1 cellular context compared by ENCODE assay signal in the genomic region with DNA sequence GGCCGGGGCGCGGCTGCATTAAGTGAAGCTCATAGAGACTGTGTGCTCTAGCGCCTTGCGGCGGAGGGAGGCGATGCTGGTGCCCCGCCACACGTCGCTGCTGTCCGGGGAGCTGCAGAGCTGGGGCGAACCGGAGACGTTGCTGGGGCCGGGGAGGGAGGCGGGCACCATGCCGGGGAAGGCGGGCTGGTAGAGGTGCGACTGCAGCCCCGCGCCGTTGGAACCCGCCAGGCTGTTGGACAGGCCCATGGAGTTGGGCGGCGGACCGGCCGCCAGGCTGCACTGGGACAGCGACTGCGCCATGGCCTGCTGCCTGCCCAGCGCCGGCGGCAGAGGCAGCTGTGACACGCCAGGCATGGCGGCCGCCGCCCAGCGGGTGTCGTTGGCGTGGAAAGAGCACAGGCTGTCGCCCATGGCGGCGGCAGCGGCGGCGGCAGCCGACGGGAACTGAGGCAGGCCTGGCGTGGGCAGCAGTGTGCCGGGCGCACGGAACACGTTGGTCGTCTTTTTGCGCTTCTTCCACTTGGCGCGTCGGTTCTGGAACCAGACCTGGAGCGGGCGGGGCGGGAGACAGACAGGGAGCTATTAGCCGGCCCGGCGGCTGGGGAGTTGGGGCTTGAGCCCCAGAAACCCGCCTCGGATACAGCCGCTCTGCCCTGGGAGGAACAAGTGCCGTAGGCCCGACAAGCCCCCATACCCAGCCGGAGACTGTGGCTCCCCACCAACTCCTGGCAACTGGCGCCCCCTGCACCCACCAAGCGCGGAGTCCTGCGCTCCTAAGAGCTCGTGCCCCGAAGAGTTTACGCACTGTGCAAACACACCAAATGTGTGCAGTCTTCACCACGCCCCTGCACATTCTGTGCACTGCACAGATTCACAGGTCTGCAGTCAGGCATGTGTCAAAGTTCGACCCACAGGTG.
A peak's percentile ranks its signal among the peaks of the same experiment; 100 is the strongest.
TF ChIP-seq lines count a peak whose summit lies in the region.

No MANE protein-coding gene starts in this region.

TF ChIP-seq in H1, 55 proteins besides CTCF, POLR2A, EP300 and RAD21:
- TF ChIP-seq YY1 (IDR thresholded peaks at IDR 0.05; ENCODE audit: low read depth, low read length), result peak; percentile 63
- no peak for TF ChIP-seq CEBPB (IDR thresholded peaks at IDR 0.05; ENCODE audit: low read depth, low read length)
- peak; percentile 81 for TF ChIP-seq KDM4A (IDR thresholded peaks at IDR 0.05; ENCODE audit: low read depth, low read length, severe bottlenecking)
- TF ChIP-seq BRCA1 (IDR thresholded peaks at IDR 0.05; ENCODE audit: low read depth, low read length), result no peak
- TF ChIP-seq SP2 (IDR thresholded peaks at IDR 0.05; ENCODE audit: low read length), result no peak
- TF ChIP-seq SUZ12 (IDR thresholded peaks at IDR 0.05; ENCODE audit: low read length), result peak; percentile 95
- no peak for TF ChIP-seq JUN (IDR thresholded peaks at IDR 0.05; ENCODE audit: low read depth, low read length)
- TF ChIP-seq CREB1 (IDR thresholded peaks at IDR 0.05), result peak; percentile 21; the same call in 1 of the 2 replicates
- TF ChIP-seq ASH2L (IDR thresholded peaks at IDR 0.05; ENCODE audit: low read length), result peak; percentile 32
- TF ChIP-seq EZH2 (IDR thresholded peaks at IDR 0.05; ENCODE audit: low read depth, low read length, severe bottlenecking), result peak; percentile 94
- TF ChIP-seq, protein P1, sequence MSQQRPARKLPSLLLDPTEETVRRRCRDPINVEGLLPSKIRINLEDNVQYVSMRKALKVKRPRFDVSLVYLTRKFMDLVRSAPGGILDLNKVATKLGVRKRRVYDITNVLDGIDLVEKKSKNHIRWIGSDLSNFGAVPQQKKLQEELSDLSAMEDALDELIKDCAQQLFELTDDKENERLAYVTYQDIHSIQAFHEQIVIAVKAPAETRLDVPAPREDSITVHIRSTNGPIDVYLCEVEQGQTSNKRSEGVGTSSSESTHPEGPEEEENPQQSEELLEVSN (IDR thresholded peaks at IDR 0.05), result no peak; the same call in 1 of the 2 replicates
- 0 out of 2 replicates have a peak, but pooled peaks have one; percentile 19 for TF ChIP-seq RBBP5 (IDR thresholded peaks at IDR 0.05; ENCODE audit: borderline replicate concordance, low read depth, low read length)
- TF ChIP-seq EGR1 (IDR thresholded peaks at IDR 0.05; ENCODE audit: borderline replicate concordance, low read depth, low read length), result peak; percentile 14; the same call in 1 of the 2 replicates
